1 cellular context compared by ENCODE assay signal in the genomic region with DNA sequence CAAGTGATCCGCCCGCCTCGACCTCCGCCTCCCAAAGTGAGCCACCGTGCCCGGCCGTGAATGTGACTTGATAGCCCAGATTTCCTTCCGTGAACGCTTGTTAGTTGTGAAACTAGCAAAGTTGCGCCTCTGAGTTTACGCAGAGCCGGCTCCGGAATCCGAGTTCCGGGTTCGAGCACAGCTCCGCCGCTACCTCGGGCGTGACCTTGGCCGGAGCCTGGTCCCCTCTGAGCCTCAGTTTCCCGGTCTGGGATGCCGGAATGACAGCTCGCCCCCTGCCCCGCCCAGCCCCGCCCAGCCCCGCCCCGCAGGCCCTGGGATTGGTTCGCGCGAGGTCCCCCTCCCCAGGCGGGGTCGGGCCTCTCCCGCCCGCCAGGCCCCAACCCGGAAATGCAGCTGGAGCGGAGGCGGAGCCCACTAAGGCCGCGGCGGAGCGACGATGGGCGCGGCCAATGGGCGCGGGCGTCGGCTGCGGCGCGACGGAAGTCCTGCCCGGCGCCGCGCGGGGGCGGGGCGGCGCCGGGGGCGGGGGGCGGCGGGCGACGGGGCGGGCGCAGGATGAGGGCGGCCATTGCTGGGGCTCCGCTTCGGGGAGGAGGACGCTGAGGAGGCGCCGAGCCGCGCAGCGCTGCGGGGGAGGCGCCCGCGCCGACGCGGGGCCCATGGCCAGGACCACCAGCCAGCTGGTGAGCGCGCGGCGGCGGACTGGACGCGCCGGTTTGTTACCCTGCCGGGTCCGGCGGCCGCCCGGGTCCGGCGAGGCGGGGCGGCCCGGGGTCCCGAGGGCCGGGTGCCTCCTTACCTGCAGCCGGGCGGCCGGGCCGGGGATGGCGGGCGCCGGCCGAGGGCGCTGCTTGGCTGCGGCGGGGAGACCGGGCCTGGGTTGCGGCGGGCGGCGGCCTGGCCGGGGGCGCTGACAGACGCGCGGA.
TF ChIP-seq lines count a peak whose summit lies in the region.

A gene (plus strand): TSS at position 571 of the 929 bp plus-strand sequence. CDS start 92 bp downstream, at position 663.

TF ChIP-seq in GM12878, 131 proteins besides CTCF, POLR2A, EP300 and RAD21 (continued from another document):
- TF ChIP-seq, protein P1, sequence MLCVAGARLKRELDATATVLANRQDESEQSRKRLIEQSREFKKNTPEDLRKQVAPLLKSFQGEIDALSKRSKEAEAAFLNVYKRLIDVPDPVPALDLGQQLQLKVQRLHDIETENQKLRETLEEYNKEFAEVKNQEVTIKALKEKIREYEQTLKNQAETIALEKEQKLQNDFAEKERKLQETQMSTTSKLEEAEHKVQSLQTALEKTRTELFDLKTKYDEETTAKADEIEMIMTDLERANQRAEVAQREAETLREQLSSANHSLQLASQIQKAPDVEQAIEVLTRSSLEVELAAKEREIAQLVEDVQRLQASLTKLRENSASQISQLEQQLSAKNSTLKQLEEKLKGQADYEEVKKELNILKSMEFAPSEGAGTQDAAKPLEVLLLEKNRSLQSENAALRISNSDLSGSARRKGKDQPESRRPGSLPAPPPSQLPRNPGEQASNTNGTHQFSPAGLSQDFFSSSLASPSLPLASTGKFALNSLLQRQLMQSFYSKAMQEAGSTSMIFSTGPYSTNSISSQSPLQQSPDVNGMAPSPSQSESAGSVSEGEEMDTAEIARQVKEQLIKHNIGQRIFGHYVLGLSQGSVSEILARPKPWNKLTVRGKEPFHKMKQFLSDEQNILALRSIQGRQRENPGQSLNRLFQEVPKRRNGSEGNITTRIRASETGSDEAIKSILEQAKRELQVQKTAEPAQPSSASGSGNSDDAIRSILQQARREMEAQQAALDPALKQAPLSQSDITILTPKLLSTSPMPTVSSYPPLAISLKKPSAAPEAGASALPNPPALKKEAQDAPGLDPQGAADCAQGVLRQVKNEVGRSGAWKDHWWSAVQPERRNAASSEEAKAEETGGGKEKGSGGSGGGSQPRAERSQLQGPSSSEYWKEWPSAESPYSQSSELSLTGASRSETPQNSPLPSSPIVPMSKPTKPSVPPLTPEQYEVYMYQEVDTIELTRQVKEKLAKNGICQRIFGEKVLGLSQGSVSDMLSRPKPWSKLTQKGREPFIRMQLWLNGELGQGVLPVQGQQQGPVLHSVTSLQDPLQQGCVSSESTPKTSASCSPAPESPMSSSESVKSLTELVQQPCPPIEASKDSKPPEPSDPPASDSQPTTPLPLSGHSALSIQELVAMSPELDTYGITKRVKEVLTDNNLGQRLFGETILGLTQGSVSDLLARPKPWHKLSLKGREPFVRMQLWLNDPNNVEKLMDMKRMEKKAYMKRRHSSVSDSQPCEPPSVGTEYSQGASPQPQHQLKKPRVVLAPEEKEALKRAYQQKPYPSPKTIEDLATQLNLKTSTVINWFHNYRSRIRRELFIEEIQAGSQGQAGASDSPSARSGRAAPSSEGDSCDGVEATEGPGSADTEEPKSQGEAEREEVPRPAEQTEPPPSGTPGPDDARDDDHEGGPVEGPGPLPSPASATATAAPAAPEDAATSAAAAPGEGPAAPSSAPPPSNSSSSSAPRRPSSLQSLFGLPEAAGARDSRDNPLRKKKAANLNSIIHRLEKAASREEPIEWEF (IDR thresholded peaks at IDR 0.05; ENCODE audit: insufficient replicate concordance, low read depth, low read length) = no peak
- TF ChIP-seq ZNF217 (IDR thresholded peaks at IDR 0.05) (0 out of 2 replicates have a peak, but pooled peaks have one; percentile 28), SREBF2 (IDR thresholded peaks at IDR 0.05; ENCODE audit: low read length) (peak; percentile 58), NFIC (IDR thresholded peaks at IDR 0.05; ENCODE audit: low read depth, low read length) (no peak), SRF (IDR thresholded peaks at IDR 0.05; ENCODE audit: low read depth in 2 of 2, low read length in 2 of 2) (no peak), SREBF1 (IDR thresholded peaks at IDR 0.05; ENCODE audit: low read length) (no peak), STAT3 (IDR thresholded peaks at IDR 0.05; ENCODE audit: low read depth, low read length) (no peak), NBN (IDR thresholded peaks at IDR 0.05) (peak; percentile 24; the same call in 1 of the 2 replicates), RCOR1 (conservative IDR thresholded peaks at IDR 0.05; ENCODE audit: low read depth, low read length) (no peak), TCF3 (IDR thresholded peaks at IDR 0.05; ENCODE audit: borderline replicate concordance, insufficient read depth, low read depth, low read length) (no peak), CREB1 (IDR thresholded peaks at IDR 0.05; ENCODE audit: low read depth) (0 out of 2 replicates have a peak, but pooled peaks have one; percentile 58), YBX1 (IDR thresholded peaks at IDR 0.05) (no peak), IRF4 (IDR thresholded peaks at IDR 0.05; ENCODE audit: low read depth, low read length) (no peak), EZH2 (IDR thresholded peaks at IDR 0.05; ENCODE audit: borderline replicate concordance, control insufficient read depth, low read depth, low read length) (no peak), GATAD2B (conservative IDR thresholded peaks at IDR 0.05; ENCODE audit: low read depth) (peak; percentile 66; the same call in 1 of the 2 replicates), IKZF2 (IDR thresholded peaks at IDR 0.05) (no peak), CBX3 (IDR thresholded peaks at IDR 0.05; ENCODE audit: borderline replicate concordance, low read depth) (no peak), STAT1 (conservative IDR thresholded peaks at IDR 0.05) (no peak), GABPA (IDR thresholded peaks at IDR 0.05; ENCODE audit: low read depth) (peak; percentile 71; the same call in 1 of the 2 replicates), LARP7 (IDR thresholded peaks at IDR 0.05) (peak; percentile 86), BACH1 (IDR thresholded peaks at IDR 0.05; ENCODE audit: borderline replicate concordance) (peak; percentile 77), YY1 (IDR thresholded peaks at IDR 0.05; ENCODE audit: low read depth, low read length) (peak; percentile 93), SIX5 (IDR thresholded peaks at IDR 0.05; ENCODE audit: low read depth, low read length, severe bottlenecking) (peak; percentile 22), SMC3 (IDR thresholded peaks at IDR 0.05; ENCODE audit: borderline replicate concordance, low read length) (no peak), SMAD5 (IDR thresholded peaks at IDR 0.05; ENCODE audit: low read depth) (no peak), MYB (IDR thresholded peaks at IDR 0.05; ENCODE audit: borderline replicate concordance, low read depth, low read length) (no peak), TARDBP (IDR thresholded peaks at IDR 0.05; ENCODE audit: borderline replicate concordance) (0 out of 2 replicates have a peak, but pooled peaks have one; percentile 11), ESRRA (IDR thresholded peaks at IDR 0.05; ENCODE audit: low read length) (peak; percentile 54; the same call in 1 of the 2 replicates), NR2C1 (IDR thresholded peaks at IDR 0.05) (peak; percentile 57; the same call in 1 of the 2 replicates), BRCA1 (IDR thresholded peaks at IDR 0.05; ENCODE audit: low read depth, low read length) (no peak), CREM (IDR thresholded peaks at IDR 0.05; ENCODE audit: low read depth) (no peak), NR2F1 (conservative IDR thresholded peaks at IDR 0.05) (peak; percentile 30; the same call in 1 of the 2 replicates)
- TF ChIP-seq, protein P2, sequence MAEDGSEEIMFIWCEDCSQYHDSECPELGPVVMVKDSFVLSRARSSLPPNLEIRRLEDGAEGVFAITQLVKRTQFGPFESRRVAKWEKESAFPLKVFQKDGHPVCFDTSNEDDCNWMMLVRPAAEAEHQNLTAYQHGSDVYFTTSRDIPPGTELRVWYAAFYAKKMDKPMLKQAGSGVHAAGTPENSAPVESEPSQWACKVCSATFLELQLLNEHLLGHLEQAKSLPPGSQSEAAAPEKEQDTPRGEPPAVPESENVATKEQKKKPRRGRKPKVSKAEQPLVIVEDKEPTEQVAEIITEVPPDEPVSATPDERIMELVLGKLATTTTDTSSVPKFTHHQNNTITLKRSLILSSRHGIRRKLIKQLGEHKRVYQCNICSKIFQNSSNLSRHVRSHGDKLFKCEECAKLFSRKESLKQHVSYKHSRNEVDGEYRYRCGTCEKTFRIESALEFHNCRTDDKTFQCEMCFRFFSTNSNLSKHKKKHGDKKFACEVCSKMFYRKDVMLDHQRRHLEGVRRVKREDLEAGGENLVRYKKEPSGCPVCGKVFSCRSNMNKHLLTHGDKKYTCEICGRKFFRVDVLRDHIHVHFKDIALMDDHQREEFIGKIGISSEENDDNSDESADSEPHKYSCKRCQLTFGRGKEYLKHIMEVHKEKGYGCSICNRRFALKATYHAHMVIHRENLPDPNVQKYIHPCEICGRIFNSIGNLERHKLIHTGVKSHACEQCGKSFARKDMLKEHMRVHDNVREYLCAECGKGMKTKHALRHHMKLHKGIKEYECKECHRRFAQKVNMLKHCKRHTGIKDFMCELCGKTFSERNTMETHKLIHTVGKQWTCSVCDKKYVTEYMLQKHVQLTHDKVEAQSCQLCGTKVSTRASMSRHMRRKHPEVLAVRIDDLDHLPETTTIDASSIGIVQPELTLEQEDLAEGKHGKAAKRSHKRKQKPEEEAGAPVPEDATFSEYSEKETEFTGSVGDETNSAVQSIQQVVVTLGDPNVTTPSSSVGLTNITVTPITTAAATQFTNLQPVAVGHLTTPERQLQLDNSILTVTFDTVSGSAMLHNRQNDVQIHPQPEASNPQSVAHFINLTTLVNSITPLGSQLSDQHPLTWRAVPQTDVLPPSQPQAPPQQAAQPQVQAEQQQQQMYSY (CRISPR knock-in tag; IDR thresholded peaks at IDR 0.05) = no peak
- TF ChIP-seq, protein P3, sequence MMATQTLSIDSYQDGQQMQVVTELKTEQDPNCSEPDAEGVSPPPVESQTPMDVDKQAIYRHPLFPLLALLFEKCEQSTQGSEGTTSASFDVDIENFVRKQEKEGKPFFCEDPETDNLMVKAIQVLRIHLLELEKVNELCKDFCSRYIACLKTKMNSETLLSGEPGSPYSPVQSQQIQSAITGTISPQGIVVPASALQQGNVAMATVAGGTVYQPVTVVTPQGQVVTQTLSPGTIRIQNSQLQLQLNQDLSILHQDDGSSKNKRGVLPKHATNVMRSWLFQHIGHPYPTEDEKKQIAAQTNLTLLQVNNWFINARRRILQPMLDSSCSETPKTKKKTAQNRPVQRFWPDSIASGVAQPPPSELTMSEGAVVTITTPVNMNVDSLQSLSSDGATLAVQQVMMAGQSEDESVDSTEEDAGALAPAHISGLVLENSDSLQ (IDR thresholded peaks at IDR 0.05) = peak; percentile 89
- TF ChIP-seq, protein P4, sequence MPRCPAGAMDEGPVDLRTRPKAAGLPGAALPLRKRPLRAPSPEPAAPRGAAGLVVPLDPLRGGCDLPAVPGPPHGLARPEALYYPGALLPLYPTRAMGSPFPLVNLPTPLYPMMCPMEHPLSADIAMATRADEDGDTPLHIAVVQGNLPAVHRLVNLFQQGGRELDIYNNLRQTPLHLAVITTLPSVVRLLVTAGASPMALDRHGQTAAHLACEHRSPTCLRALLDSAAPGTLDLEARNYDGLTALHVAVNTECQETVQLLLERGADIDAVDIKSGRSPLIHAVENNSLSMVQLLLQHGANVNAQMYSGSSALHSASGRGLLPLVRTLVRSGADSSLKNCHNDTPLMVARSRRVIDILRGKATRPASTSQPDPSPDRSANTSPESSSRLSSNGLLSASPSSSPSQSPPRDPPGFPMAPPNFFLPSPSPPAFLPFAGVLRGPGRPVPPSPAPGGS (IDR thresholded peaks at IDR 0.05; ENCODE audit: borderline replicate concordance, insufficient read depth, low read depth, low read length, poor library complexity, severe bottlenecking) = peak; percentile 14
- TF ChIP-seq, protein P5, sequence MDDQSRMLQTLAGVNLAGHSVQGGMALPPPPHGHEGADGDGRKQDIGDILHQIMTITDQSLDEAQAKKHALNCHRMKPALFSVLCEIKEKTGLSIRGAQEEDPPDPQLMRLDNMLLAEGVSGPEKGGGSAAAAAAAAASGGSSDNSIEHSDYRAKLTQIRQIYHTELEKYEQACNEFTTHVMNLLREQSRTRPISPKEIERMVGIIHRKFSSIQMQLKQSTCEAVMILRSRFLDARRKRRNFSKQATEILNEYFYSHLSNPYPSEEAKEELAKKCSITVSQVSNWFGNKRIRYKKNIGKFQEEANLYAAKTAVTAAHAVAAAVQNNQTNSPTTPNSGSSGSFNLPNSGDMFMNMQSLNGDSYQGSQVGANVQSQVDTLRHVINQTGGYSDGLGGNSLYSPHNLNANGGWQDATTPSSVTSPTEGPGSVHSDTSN (IDR thresholded peaks at IDR 0.05; ENCODE audit: insufficient replicate concordance, low read depth, low read length) = peak; percentile 93
- TF ChIP-seq, protein P6, sequence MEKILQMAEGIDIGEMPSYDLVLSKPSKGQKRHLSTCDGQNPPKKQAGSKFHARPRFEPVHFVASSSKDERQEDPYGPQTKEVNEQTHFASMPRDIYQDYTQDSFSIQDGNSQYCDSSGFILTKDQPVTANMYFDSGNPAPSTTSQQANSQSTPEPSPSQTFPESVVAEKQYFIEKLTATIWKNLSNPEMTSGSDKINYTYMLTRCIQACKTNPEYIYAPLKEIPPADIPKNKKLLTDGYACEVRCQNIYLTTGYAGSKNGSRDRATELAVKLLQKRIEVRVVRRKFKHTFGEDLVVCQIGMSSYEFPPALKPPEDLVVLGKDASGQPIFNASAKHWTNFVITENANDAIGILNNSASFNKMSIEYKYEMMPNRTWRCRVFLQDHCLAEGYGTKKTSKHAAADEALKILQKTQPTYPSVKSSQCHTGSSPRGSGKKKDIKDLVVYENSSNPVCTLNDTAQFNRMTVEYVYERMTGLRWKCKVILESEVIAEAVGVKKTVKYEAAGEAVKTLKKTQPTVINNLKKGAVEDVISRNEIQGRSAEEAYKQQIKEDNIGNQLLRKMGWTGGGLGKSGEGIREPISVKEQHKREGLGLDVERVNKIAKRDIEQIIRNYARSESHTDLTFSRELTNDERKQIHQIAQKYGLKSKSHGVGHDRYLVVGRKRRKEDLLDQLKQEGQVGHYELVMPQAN (conservative IDR thresholded peaks at IDR 0.05) = peak; percentile 74
- TF ChIP-seq, protein P7, sequence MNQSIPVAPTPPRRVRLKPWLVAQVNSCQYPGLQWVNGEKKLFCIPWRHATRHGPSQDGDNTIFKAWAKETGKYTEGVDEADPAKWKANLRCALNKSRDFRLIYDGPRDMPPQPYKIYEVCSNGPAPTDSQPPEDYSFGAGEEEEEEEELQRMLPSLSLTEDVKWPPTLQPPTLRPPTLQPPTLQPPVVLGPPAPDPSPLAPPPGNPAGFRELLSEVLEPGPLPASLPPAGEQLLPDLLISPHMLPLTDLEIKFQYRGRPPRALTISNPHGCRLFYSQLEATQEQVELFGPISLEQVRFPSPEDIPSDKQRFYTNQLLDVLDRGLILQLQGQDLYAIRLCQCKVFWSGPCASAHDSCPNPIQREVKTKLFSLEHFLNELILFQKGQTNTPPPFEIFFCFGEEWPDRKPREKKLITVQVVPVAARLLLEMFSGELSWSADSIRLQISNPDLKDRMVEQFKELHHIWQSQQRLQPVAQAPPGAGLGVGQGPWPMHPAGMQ (IDR thresholded peaks at IDR 0.05; ENCODE audit: borderline replicate concordance) = no peak
